12 cellular contexts compared by ENCODE assay signal in genomic region chr7:157431951-157432540, GRCh38.
A peak's percentile ranks its signal among the peaks of the same experiment; 100 is the strongest.
DNase-seq lines count a peak whose midpoint lies in the region; ATAC-seq and TF ChIP-seq lines count a peak whose summit lies in the region.
"Had no signal": no experiment of that assay in that cellular context is flagged by ENCODE, and none has a peak within 500 bp of the region (broad histone marks: within the 10 kb centered on the region; RNA-seq: fewer than 3 reads in every experiment).

No MANE protein-coding gene starts in this region.

- no peak for TF ChIP-seq CTCF in upper lobe of right lung (IDR thresholded peaks at IDR 0.05)

- peak in 1 of 2 donors; percentile 7 for DNase-seq in stimulated activated naive CD8-positive, alpha-beta T cell treated with anti-CD3 and anti-CD28 coated beads, Interleukin-15, amount 100 ng/mL, for 72 hours
- DNase-seq in stimulated activated naive CD8-positive, alpha-beta T cell treated with anti-CD3 and anti-CD28 coated beads, Interleukin-15, Interleukin-2, amounts not matched to agents 100 U/mL and 50 U/mL, for 24 hours: no peak
- no peak for DNase-seq in activated naive CD8-positive, alpha-beta T cell treated with anti-CD3 and anti-CD28 coated beads, Interleukin-2, amount 10 ng/mL, durations not matched to agents 7 days and 5 days
- DNase-seq in mesenteric fat pad (ENCODE audit: low spot score) (peak; percentile 72), upper lobe of right lung (peak; percentile 56), G401 (ENCODE audit: low spot score) (no peak)
- DNase-seq: Calu3, NCI-H524 treated with DMSO at 0.1 percent for 48 hours had no signal

- in situ Hi-C loops in G401 (cut with HindIII; ENCODE audit: low sequenced_read_pairs): no loop called here

- H3K4me3 Mint-ChIP-seq in stimulated activated naive CD8-positive, alpha-beta T cell treated with anti-CD3 and anti-CD28 coated beads, Interleukin-15, amount 100 ng/mL, for 72 hours: peak overlapping the region; percentile 56 to 66
- peak overlapping the region; percentile 40 for H3K4me3 Mint-ChIP-seq in activated naive CD8-positive, alpha-beta T cell treated with anti-CD3 and anti-CD28 coated beads, Interleukin-2, amount 10 ng/mL, durations not matched to agents 7 days and 5 days

- H3K27ac ChIP-seq in upper lobe of right lung: no peak overlapping the region
- H3K27ac ChIP-seq: dorsolateral prefrontal cortex, transverse colon had no signal

- POLR2A ChIA-PET in activated naive CD8-positive, alpha-beta T cell treated with anti-CD3 and anti-CD28 coated beads, Interleukin-2, amount 10 ng/mL, durations not matched to agents 7 days and 5 days (lab: Charles Lee): interaction anchor here (0.9 kb wide), 1 partner anchor 181 kb away, joined by 3 read pairs; no protein-coding TSS in a partner anchor

- no peaks in the 10 kb centered on the region for H3K27me3 Mint-ChIP-seq in stimulated activated naive CD8-positive, alpha-beta T cell treated with anti-CD3 and anti-CD28 coated beads, Interleukin-15, amount 100 ng/mL, for 72 hours
- H3K27me3 Mint-ChIP-seq in activated naive CD8-positive, alpha-beta T cell treated with anti-CD3 and anti-CD28 coated beads, Interleukin-2, amount 10 ng/mL, durations not matched to agents 7 days and 5 days: no peaks in the 10 kb centered on the region

- no peaks in the 10 kb centered on the region for H3K36me3 Mint-ChIP-seq in activated naive CD8-positive, alpha-beta T cell treated with anti-CD3 and anti-CD28 coated beads, Interleukin-2, amount 10 ng/mL, durations not matched to agents 7 days and 5 days

- no peaks in the 10 kb centered on the region for H3K9me3 Mint-ChIP-seq in stimulated activated naive CD8-positive, alpha-beta T cell treated with anti-CD3 and anti-CD28 coated beads, Interleukin-15, amount 100 ng/mL, for 72 hours
- no peaks in the 10 kb centered on the region for H3K9me3 Mint-ChIP-seq in activated naive CD8-positive, alpha-beta T cell treated with anti-CD3 and anti-CD28 coated beads, Interleukin-2, amount 10 ng/mL, durations not matched to agents 7 days and 5 days

- H3K27ac Mint-ChIP-seq in stimulated activated naive CD8-positive, alpha-beta T cell treated with anti-CD3 and anti-CD28 coated beads, Interleukin-15, amount 100 ng/mL, for 72 hours: no peak overlapping the region
- H3K27ac Mint-ChIP-seq in activated naive CD8-positive, alpha-beta T cell treated with anti-CD3 and anti-CD28 coated beads, Interleukin-2, amount 10 ng/mL, durations not matched to agents 7 days and 5 days: no peak overlapping the region

- peaks cover 14% of the 10 kb centered on the region for H3K4me1 Mint-ChIP-seq in stimulated activated naive CD8-positive, alpha-beta T cell treated with anti-CD3 and anti-CD28 coated beads, Interleukin-15, amount 100 ng/mL, for 72 hours
- peaks cover 14% of the 10 kb centered on the region for H3K4me1 Mint-ChIP-seq in activated naive CD8-positive, alpha-beta T cell treated with anti-CD3 and anti-CD28 coated beads, Interleukin-2, amount 10 ng/mL, durations not matched to agents 7 days and 5 days

- no peaks in the 10 kb centered on the region for H3K27me3 ChIP-seq in upper lobe of right lung
- H3K27me3 ChIP-seq: dorsolateral prefrontal cortex, transverse colon had no signal

- no peaks in the 10 kb centered on the region for H3K9me3 ChIP-seq in upper lobe of right lung
- H3K9me3 ChIP-seq: transverse colon had no signal

- intact Hi-C loops in upper lobe of right lung (cut with DNase I): no loop called here

- no peak overlapping the region for H3K4me3 ChIP-seq in upper lobe of right lung

- H3K36me3 ChIP-seq in upper lobe of right lung: no peaks in the 10 kb centered on the region
- H3K36me3 ChIP-seq: transverse colon had no signal

- ATAC-seq in stimulated activated naive CD8-positive, alpha-beta T cell treated with anti-CD3 and anti-CD28 coated beads, Interleukin-15, amount 100 ng/mL, for 72 hours: no peak
- ATAC-seq in stimulated activated naive CD8-positive, alpha-beta T cell treated with anti-CD3 and anti-CD28 coated beads, Interleukin-15, Interleukin-2, amounts not matched to agents 100 U/mL and 50 U/mL, for 24 hours: no peak
- ATAC-seq in activated naive CD8-positive, alpha-beta T cell treated with anti-CD3 and anti-CD28 coated beads, Interleukin-2, amount 10 ng/mL, durations not matched to agents 7 days and 5 days (ENCODE audit: low read depth): no peak
- ATAC-seq in upper lobe of right lung (no peak), GM19397 (IDR thresholded peaks at IDR 0.05; ENCODE audit: unreplicated experiment) (no peak), GM21619 (IDR thresholded peaks at IDR 0.05; ENCODE audit: unreplicated experiment) (no peak)

- peaks cover 5% of the 10 kb centered on the region for H3K4me1 ChIP-seq in upper lobe of right lung

Comparison
In these comparisons a context has a peak if more than half of its experiments do, and no peak if none do; other contexts are left out.
1. DNase-seq: peak in mesenteric fat pad (single experiment) and upper lobe of right lung (single experiment); none in stimulated activated naive CD8-positive, alpha-beta T cell treated with anti-CD3 and anti-CD28 coated beads, Interleukin-15, Interleukin-2, amounts not matched to agents 100 U/mL and 50 U/mL, for 24 hours (single experiment), activated naive CD8-positive, alpha-beta T cell treated with anti-CD3 and anti-CD28 coated beads, Interleukin-2, amount 10 ng/mL, durations not matched to agents 7 days and 5 days (single experiment) and G401 (single experiment).